ENCODE assay signal across 18 cellular contexts in the genomic region with DNA sequence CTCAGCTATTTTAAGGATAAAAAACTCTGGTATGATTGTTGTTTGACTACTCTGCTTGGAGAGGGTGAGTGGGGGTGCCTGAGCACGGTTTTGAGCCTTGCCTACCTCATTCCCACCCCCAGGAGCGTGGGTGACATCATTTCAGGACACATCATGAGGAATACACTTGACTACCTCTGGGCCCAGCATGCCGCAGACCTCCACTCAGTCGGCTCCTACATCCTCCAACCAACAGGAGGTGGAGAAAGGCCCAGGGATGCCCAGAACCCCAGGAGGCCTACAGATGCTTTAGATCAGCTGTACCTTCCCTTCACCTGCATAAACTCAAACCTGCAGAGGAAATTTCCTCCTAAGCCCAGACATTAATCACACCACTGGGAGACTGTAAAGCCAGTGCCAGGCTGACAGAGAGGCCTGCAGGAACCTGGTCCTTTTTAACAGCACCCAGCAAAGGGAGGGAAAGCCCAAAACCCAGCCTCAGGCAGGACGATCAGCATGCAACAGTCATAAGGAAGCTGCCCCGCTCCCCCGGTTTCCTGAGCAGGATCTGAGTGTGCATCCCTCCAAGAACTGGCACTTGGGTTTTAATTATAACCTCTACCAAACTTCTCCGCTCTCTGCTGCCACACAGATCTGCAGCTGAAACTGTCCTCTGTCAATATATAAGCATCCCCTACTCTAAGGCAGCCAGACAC.
DNase-seq lines count a peak whose midpoint lies in the region; ATAC-seq and TF ChIP-seq lines count a peak whose summit lies in the region.
"Had no signal": no experiment of that assay in that cellular context is flagged by ENCODE, and none has a peak within 500 bp of the region (broad histone marks: within the 10 kb centered on the region; RNA-seq: fewer than 3 reads in every experiment).

No MANE protein-coding gene starts in this region.

- peaks cover 1% of the 10 kb centered on the region for H3K27me3 Mint-ChIP-seq in activated CD4-positive, alpha-beta memory T cell treated with anti-CD3 and anti-CD28 coated beads for 36 hours
- H3K27me3 Mint-ChIP-seq in activated CD4-positive, alpha-beta memory T cell treated with anti-CD3 and anti-CD28 coated beads, Interleukin-2, amount 10 ng/mL, durations not matched to agents 7 days and 5 days, result peaks cover 24% of the 10 kb centered on the region
- H3K27me3 Mint-ChIP-seq in activated CD8-positive, alpha-beta T cell treated with anti-CD3 and anti-CD28 coated beads for 36 hours, result no peaks in the 10 kb centered on the region

- no peaks in the 10 kb centered on the region for H3K36me3 Mint-ChIP-seq in activated CD4-positive, alpha-beta memory T cell treated with anti-CD3 and anti-CD28 coated beads for 36 hours
- H3K36me3 Mint-ChIP-seq in activated CD4-positive, alpha-beta memory T cell treated with anti-CD3 and anti-CD28 coated beads, Interleukin-2, amount 10 ng/mL, durations not matched to agents 7 days and 5 days (ENCODE audit: low read depth), result no peaks in the 10 kb centered on the region
- no peaks in the 10 kb centered on the region for H3K36me3 Mint-ChIP-seq in stimulated activated effector memory CD8-positive, alpha-beta T cell treated with anti-CD3 and anti-CD28 coated beads, Interleukin-12 subunit alpha, Interleukin-12 subunit beta, amount 100 ng/mL, for 72 hours
- no peaks in the 10 kb centered on the region for H3K36me3 Mint-ChIP-seq in activated CD8-positive, alpha-beta T cell treated with anti-CD3 and anti-CD28 coated beads for 36 hours (ENCODE audit: low read depth)

- H3K27ac ChIP-seq in cingulate gyrus (ENCODE audit: low read depth, low read length) (peak overlapping the region; percentile 21), tibial nerve (no peak overlapping the region)
- H3K27ac ChIP-seq: C4-2B, HL-60 had no signal

- H3K9me3 ChIP-seq in tibial nerve, result peaks cover 0 to 34% (median 3%) of the 10 kb centered on the region in 4 donors

- no peak for TF ChIP-seq CTCF in activated CD8-positive, alpha-beta T cell treated with anti-CD3 and anti-CD28 coated beads for 36 hours (IDR thresholded peaks at IDR 0.05)
- TF ChIP-seq CTCF in tibial nerve (IDR thresholded peaks at IDR 0.05), result no peak

- peaks cover 6% of the 10 kb centered on the region for H3K4me1 Mint-ChIP-seq in activated CD4-positive, alpha-beta memory T cell treated with anti-CD3 and anti-CD28 coated beads for 36 hours (ENCODE audit: low read depth)
- peaks cover 13% of the 10 kb centered on the region for H3K4me1 Mint-ChIP-seq in activated CD4-positive, alpha-beta memory T cell treated with anti-CD3 and anti-CD28 coated beads, Interleukin-2, amount 10 ng/mL, durations not matched to agents 7 days and 5 days
- H3K4me1 Mint-ChIP-seq in stimulated activated effector memory CD8-positive, alpha-beta T cell treated with anti-CD3 and anti-CD28 coated beads, Interleukin-12 subunit alpha, Interleukin-12 subunit beta, amount 100 ng/mL, for 72 hours, result peaks cover 16% of the 10 kb centered on the region
- peaks cover 5% of the 10 kb centered on the region for H3K4me1 Mint-ChIP-seq in activated CD8-positive, alpha-beta T cell treated with anti-CD3 and anti-CD28 coated beads for 36 hours (ENCODE audit: low read depth)

- H3K27ac Mint-ChIP-seq in activated CD4-positive, alpha-beta memory T cell treated with anti-CD3 and anti-CD28 coated beads for 36 hours, result no peak overlapping the region
- H3K27ac Mint-ChIP-seq in activated CD4-positive, alpha-beta memory T cell treated with anti-CD3 and anti-CD28 coated beads, Interleukin-2, amount 10 ng/mL, durations not matched to agents 7 days and 5 days, result no peak overlapping the region
- no peak overlapping the region for H3K27ac Mint-ChIP-seq in stimulated activated effector memory CD8-positive, alpha-beta T cell treated with anti-CD3 and anti-CD28 coated beads, Interleukin-12 subunit alpha, Interleukin-12 subunit beta, amount 100 ng/mL, for 72 hours
- no peak overlapping the region for H3K27ac Mint-ChIP-seq in activated CD8-positive, alpha-beta T cell treated with anti-CD3 and anti-CD28 coated beads for 36 hours
- H3K27ac Mint-ChIP-seq: H9 had no signal

- H3K4me3 Mint-ChIP-seq in activated CD4-positive, alpha-beta memory T cell treated with anti-CD3 and anti-CD28 coated beads for 36 hours, result no peak overlapping the region
- H3K4me3 Mint-ChIP-seq in activated CD4-positive, alpha-beta memory T cell treated with anti-CD3 and anti-CD28 coated beads, Interleukin-2, amount 10 ng/mL, durations not matched to agents 7 days and 5 days, result no peak overlapping the region
- no peak overlapping the region for H3K4me3 Mint-ChIP-seq in stimulated activated effector memory CD8-positive, alpha-beta T cell treated with anti-CD3 and anti-CD28 coated beads, Interleukin-12 subunit alpha, Interleukin-12 subunit beta, amount 100 ng/mL, for 72 hours
- H3K4me3 Mint-ChIP-seq in activated CD8-positive, alpha-beta T cell treated with anti-CD3 and anti-CD28 coated beads for 36 hours, result no peak overlapping the region
- H3K4me3 Mint-ChIP-seq: H9 had no signal

- TF ChIP-seq EP300 in tibial nerve (IDR thresholded peaks at IDR 0.05), result no peak

- DNase-seq in activated CD4-positive, alpha-beta memory T cell treated with anti-CD3 and anti-CD28 coated beads for 36 hours, result peak; percentile 52
- DNase-seq in activated CD4-positive, alpha-beta memory T cell treated with anti-CD3 and anti-CD28 coated beads, Interleukin-2, amount 10 ng/mL, durations not matched to agents 7 days and 5 days, result no peak
- DNase-seq in Kasumi-1 (lab: John Stamatoyannopoulos, UW), result peak; percentile 70 to 71
- peak in 1 of 2 donors; percentile 47 for DNase-seq in stimulated activated effector memory CD8-positive, alpha-beta T cell treated with anti-CD3 and anti-CD28 coated beads, Interleukin-12 subunit alpha, Interleukin-12 subunit beta, amount 100 ng/mL, for 72 hours (ENCODE audit: low spot score in 2 of 2)
- DNase-seq in HEK293T (ENCODE audit: extremely low spot score), result no peak
- no peak for DNase-seq in activated CD8-positive, alpha-beta T cell treated with anti-CD3 and anti-CD28 coated beads for 36 hours
- no peak for DNase-seq in tibial nerve (ENCODE audit: low spot score in 2 of 2)
- DNase-seq: COR-L47; DMS153; H9; NCI-H187 treated with DMSO at 0.1 percent for 48 hours; NCI-H526 treated with DMSO at 0.1 percent for 48 hours; NK-92 treated with Interleukin-12 subunit alpha and Interleukin-12 subunit beta, amount 100 ng/mL, for 24 hours; OCI-M1; RPMI8226 had no signal

- CTCF ChIA-PET in activated CD4-positive, alpha-beta memory T cell treated with anti-CD3 and anti-CD28 coated beads for 36 hours (lab: Charles Lee), result interaction anchor here (0.5 kb wide), 1 partner anchor 143 kb away, joined by 3 read pairs; no protein-coding TSS in a partner anchor
- CTCF ChIA-PET in activated CD4-positive, alpha-beta memory T cell treated with anti-CD3 and anti-CD28 coated beads, Interleukin-2, amount 10 ng/mL, durations not matched to agents 7 days and 5 days (lab: Charles Lee), result no interaction called here
- CTCF ChIA-PET in HEK293T (lab: Yijun Ruan, JAX), result no interaction called here
- CTCF ChIA-PET in activated CD8-positive, alpha-beta T cell treated with anti-CD3 and anti-CD28 coated beads for 36 hours (lab: Charles Lee), result no interaction called here

- H3K4me1 ChIP-seq in tibial nerve, result peaks cover 0 to 21% (median 9%) of the 10 kb centered on the region in 4 donors

- intact Hi-C loops in activated CD4-positive, alpha-beta memory T cell treated with anti-CD3 and anti-CD28 coated beads for 36 hours (cut with micrococcal nuclease), result no loop called here
- intact Hi-C loops in activated CD8-positive, alpha-beta T cell treated with anti-CD3 and anti-CD28 coated beads for 36 hours (cut with micrococcal nuclease), result no loop called here

- POLR2A ChIA-PET in activated CD4-positive, alpha-beta memory T cell treated with anti-CD3 and anti-CD28 coated beads for 36 hours (lab: Charles Lee), result no interaction called here
- POLR2A ChIA-PET in activated CD4-positive, alpha-beta memory T cell treated with anti-CD3 and anti-CD28 coated beads, Interleukin-2, amount 10 ng/mL, durations not matched to agents 7 days and 5 days (lab: Charles Lee), result no interaction called here
- POLR2A ChIA-PET in HEK293T (lab: Yijun Ruan, JAX), result no interaction called here
- POLR2A ChIA-PET in activated CD8-positive, alpha-beta T cell treated with anti-CD3 and anti-CD28 coated beads for 36 hours (lab: Charles Lee), result no interaction called here

- H3K36me3 ChIP-seq in tibial nerve, result no peaks in the 10 kb centered on the region

- 81% methylated on average over 8 of the region's 8 CpGs for WGBS in tibial nerve, 2 donors

- peaks cover 17% of the 10 kb centered on the region for H3K9me3 Mint-ChIP-seq in activated CD4-positive, alpha-beta memory T cell treated with anti-CD3 and anti-CD28 coated beads for 36 hours
- no peaks in the 10 kb centered on the region for H3K9me3 Mint-ChIP-seq in activated CD4-positive, alpha-beta memory T cell treated with anti-CD3 and anti-CD28 coated beads, Interleukin-2, amount 10 ng/mL, durations not matched to agents 7 days and 5 days
- no peaks in the 10 kb centered on the region for H3K9me3 Mint-ChIP-seq in stimulated activated effector memory CD8-positive, alpha-beta T cell treated with anti-CD3 and anti-CD28 coated beads, Interleukin-12 subunit alpha, Interleukin-12 subunit beta, amount 100 ng/mL, for 72 hours
- H3K9me3 Mint-ChIP-seq in activated CD8-positive, alpha-beta T cell treated with anti-CD3 and anti-CD28 coated beads for 36 hours, result peaks cover 5% of the 10 kb centered on the region

- no peaks in the 10 kb centered on the region for H3K27me3 ChIP-seq in tibial nerve

- peak; percentile 74 for ATAC-seq in stimulated activated effector memory CD8-positive, alpha-beta T cell treated with anti-CD3 and anti-CD28 coated beads, Interleukin-12 subunit alpha, Interleukin-12 subunit beta, amount 100 ng/mL, for 72 hours
- ATAC-seq in activated CD8-positive, alpha-beta T cell treated with anti-CD3 and anti-CD28 coated beads for 36 hours, result no peak

- no peak overlapping the region for H3K4me3 ChIP-seq in tibial nerve

- no peak for TF ChIP-seq POLR2A in tibial nerve (IDR thresholded peaks at IDR 0.05)

TF ChIP-seq in HEK293T, 16 proteins besides CTCF, POLR2A, EP300 and RAD21 (continues in another document):
- TF ChIP-seq ARNT (IDR thresholded peaks at IDR 0.05), result no peak
- TF ChIP-seq BHLHE40 (IDR thresholded peaks at IDR 0.05; ENCODE audit: borderline replicate concordance), result no peak
- TF ChIP-seq NFRKB (IDR thresholded peaks at IDR 0.05), result no peak
- TF ChIP-seq L3MBTL2 (conservative IDR thresholded peaks at IDR 0.05), result no peak
- no peak for TF ChIP-seq FOXK2 (IDR thresholded peaks at IDR 0.05)
- TF ChIP-seq PKNOX1 (IDR thresholded peaks at IDR 0.05), result no peak

Comparison
In these comparisons a context has a peak if more than half of its experiments do, and no peak if none do; other contexts are left out.
1. DNase-seq: peak in activated CD4-positive, alpha-beta memory T cell treated with anti-CD3 and anti-CD28 coated beads for 36 hours (single experiment) and Kasumi-1 (2 of 2); none in activated CD4-positive, alpha-beta memory T cell treated with anti-CD3 and anti-CD28 coated beads, Interleukin-2, amount 10 ng/mL, durations not matched to agents 7 days and 5 days (single experiment), HEK293T (single experiment), activated CD8-positive, alpha-beta T cell treated with anti-CD3 and anti-CD28 coated beads for 36 hours (single experiment) and tibial nerve (0 of 2).